ENCODE assay signal across 13 cellular contexts in the genomic region with DNA sequence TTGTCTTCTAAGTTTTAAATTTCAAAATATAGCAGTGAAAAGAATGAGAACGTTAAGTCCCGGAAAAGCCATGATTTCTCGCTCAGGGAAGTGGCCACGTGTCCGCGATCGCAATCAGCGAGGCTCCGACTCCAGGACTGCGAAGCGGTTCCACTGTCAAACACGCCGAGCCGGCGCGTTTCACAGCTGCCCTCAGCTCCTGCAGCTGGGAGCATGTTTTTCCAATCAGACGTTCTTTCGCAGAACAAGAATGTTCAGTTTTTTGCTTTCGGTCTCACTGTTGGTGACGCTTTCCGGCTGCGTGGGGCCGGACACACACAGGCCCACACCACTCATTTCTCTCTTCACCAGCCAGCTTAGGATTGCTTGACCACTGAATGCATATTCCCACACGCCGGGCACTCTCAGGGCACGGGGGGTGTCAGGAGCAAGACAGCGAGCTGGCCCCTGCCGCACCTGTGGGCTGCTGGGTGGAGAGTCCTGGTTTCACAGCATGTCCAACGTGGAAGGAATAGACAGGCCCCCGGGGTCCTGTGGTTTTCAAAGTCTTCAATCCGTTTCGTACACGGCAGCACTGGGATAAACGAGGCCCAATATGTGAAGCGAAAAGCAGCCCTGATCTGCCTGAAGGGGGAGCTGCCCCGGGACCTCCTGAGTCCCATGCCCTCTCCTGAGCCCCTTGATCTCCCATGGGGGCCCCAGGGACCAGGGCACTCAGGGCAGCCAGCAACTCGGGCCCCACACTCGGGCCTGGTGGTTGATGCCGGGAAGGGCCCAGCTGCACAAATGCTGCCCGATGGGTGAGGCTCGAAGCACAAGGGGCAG. TPM values are rescaled to one million over a fixed set of nuclear protein-coding genes. Genes with fewer than 3 reads are reported as not detected.
DNase-seq lines count a peak whose midpoint lies in the region; ATAC-seq and TF ChIP-seq lines count a peak whose summit lies in the region.
"Had no signal": no experiment of that assay in that cellular context is flagged by ENCODE, and none has a peak within 500 bp of the region (broad histone marks: within the 10 kb centered on the region; RNA-seq: fewer than 3 reads in every experiment).

No MANE protein-coding gene starts in this region.

- TF ChIP-seq POLR2A in heart left ventricle (IDR thresholded peaks at IDR 0.05) (no peak), ovary (IDR thresholded peaks at IDR 0.05) (peak; percentile 19)

- no peak overlapping the region for H3K4me3 ChIP-seq in AG04450 (ENCODE audit: low read depth, low read length)
- no peak overlapping the region for H3K4me3 ChIP-seq in astrocyte of the cerebellum (ENCODE audit: low read depth, low read length)
- peak overlapping the region in 3 of 12 donors; percentile 6 to 17 (median 14) for H3K4me3 ChIP-seq in heart left ventricle
- no peak overlapping the region for H3K4me3 ChIP-seq in ovary

- intact Hi-C loops in heart left ventricle (cut with DNase I) = loop anchor here in 5 of 10 donors (1.0 to 10.0 kb wide), 6 partner anchors 38 to 63 kb away; no protein-coding TSS in a partner anchor
- intact Hi-C loops in ovary (cut with DNase I) = loop anchor here in 1 of 4 donors (5.0 kb wide), 1 partner anchor 55 kb away; no protein-coding TSS in a partner anchor

- peak; percentile 48 to 77 (median 74) for ATAC-seq in heart left ventricle
- ATAC-seq in GM18502 (IDR thresholded peaks at IDR 0.05; ENCODE audit: poor library complexity, unreplicated experiment) = no peak
- no peak for ATAC-seq in GM21381 (IDR thresholded peaks at IDR 0.05; ENCODE audit: unreplicated experiment)
- ATAC-seq: activated T-cell treated with anti-CD3 and anti-CD28 coated beads, Interleukin-2, amount 50 U/mL, for 72 hours had no signal

- CTCF ChIA-PET in AG04450 (lab: Charles Lee) = no interaction called here

- TF ChIP-seq CTCF in AG04450 (IDR thresholded peaks at IDR 0.05; ENCODE audit: low read depth, low read length) (peak; percentile 20; the same call in 1 of the 2 replicates), astrocyte of the cerebellum (IDR thresholded peaks at IDR 0.05; ENCODE audit: low read depth, low read length, missing control alignments) (peak; percentile 6), heart left ventricle (IDR thresholded peaks at IDR 0.05) (peak in 2 of 12 donors; percentile 23 to 26), ovary (IDR thresholded peaks at IDR 0.05) (peak in 1 of 3 donors; percentile 6)

- in situ Hi-C loops in astrocyte of the cerebellum (cut with HindIII; ENCODE audit: low sequenced_read_pairs) = no loop called here

- WGBS in heart left ventricle, 4 donors = 53 to 65% (median 59%) methylated on average over 35 to 41 of the region's 41 CpGs
- WGBS in ovary, 3 donors = 45 to 50% (median 45%) methylated on average over 39 to 41 of the region's 41 CpGs

- H3K9me3 ChIP-seq in AG04450 (ENCODE audit: control insufficient read depth, insufficient read depth, low read length) (peaks cover 1% of the 10 kb centered on the region; the same call in 1 of the 2 replicates), heart left ventricle (no peaks in the 10 kb centered on the region), ovary (no peaks in the 10 kb centered on the region)

- H3K27ac ChIP-seq in AG04450 (ENCODE audit: low read depth, low read length) = no peak overlapping the region
- H3K27ac ChIP-seq in heart left ventricle = peak overlapping the region; percentile 79 to 95 (median 86)
- H3K27ac ChIP-seq in ovary = peak overlapping the region; percentile 80 to 95

- H3K36me3 ChIP-seq in heart left ventricle (no peaks in the 10 kb centered on the region), ovary (no peaks in the 10 kb centered on the region)

- POLR2A ChIA-PET in AG04450 (lab: Yijun Ruan, JAX) = no interaction called here

- no peak for DNase-seq in AG04450 (ENCODE audit: low read depth, low spot score)
- no peak for DNase-seq in astrocyte of the cerebellum (ENCODE audit: low read depth)
- DNase-seq in heart left ventricle = peak; percentile 72 to 81 (median 74)
- peak; percentile 70 to 83 (median 74) for DNase-seq in ovary
- DNase-seq in HuH-7 (ENCODE audit: low spot score) = no peak
- no peak for DNase-seq in NCI-H2196 (lab: John Stamatoyannopoulos, UW; ENCODE audit: unreplicated experiment)
- DNase-seq: activated T-cell treated with anti-CD3 and anti-CD28 coated beads, Interleukin-2, amount 50 U/mL, for 72 hours; cerebellar nuclear complex; GDM1; NCI-H1436 treated with DMSO at 0.1 percent for 48 hours; OCI-M1 had no signal

- H3K4me1 ChIP-seq in heart left ventricle (peaks cover 0 to 60% (median 39%) of the 10 kb centered on the region in 12 donors), ovary (ENCODE audit: insufficient read depth) (peaks cover 7% of the 10 kb centered on the region)

- H3K27me3 ChIP-seq in AG04450 (ENCODE audit: control insufficient read depth, insufficient read depth, low read length) (peaks cover 2% of the 10 kb centered on the region), heart left ventricle (no peaks in the 10 kb centered on the region), ovary (no peaks in the 10 kb centered on the region)

- no peak for TF ChIP-seq EP300 in ovary (IDR thresholded peaks at IDR 0.05)

RNA-seq across cellular contexts. Expression of gene COL18A1, which starts 47.3 kb away (rescaled TPM):
- 25.3 and 37.0 TPM in 2 replicates for polyA plus RNA-seq in AG04450 (2011; rRNA removed)
- 7.7 and 9.1 TPM in 2 replicates for polyA minus RNA-seq in AG04450 (2011; rRNA and poly(A)+ RNA removed)
- total RNA-seq in heart left ventricle = 100 to 1,000 TPM in 2 of 9 donors, 10 to 100 TPM in 7; 31.7 to 109 (median 59.0) TPM
- polyA plus RNA-seq in heart left ventricle = 10 to 100 TPM; 38.9 to 65.6 TPM
- total RNA-seq in ovary = 100 to 1,000 TPM; 141 to 353 (median 270) TPM
- polyA plus RNA-seq in ovary = 100 to 1,000 TPM in 1 of 2 donors, 10 to 100 TPM in 1; 11.1 to 201 TPM

Comparison
In these comparisons a context has a peak if more than half of its experiments do, and no peak if none do; other contexts are left out.
1. DNase-seq: peak in heart left ventricle (5 of 5) and ovary (5 of 5); none in AG04450 (single experiment), astrocyte of the cerebellum (single experiment), HuH-7 (single experiment) and NCI-H2196 (single experiment).
2. ATAC-seq: peak in heart left ventricle (4 of 4); none in GM18502 (single experiment) and GM21381 (single experiment).